ENCODE assay signal across 1 cellular context in the genomic region with DNA sequence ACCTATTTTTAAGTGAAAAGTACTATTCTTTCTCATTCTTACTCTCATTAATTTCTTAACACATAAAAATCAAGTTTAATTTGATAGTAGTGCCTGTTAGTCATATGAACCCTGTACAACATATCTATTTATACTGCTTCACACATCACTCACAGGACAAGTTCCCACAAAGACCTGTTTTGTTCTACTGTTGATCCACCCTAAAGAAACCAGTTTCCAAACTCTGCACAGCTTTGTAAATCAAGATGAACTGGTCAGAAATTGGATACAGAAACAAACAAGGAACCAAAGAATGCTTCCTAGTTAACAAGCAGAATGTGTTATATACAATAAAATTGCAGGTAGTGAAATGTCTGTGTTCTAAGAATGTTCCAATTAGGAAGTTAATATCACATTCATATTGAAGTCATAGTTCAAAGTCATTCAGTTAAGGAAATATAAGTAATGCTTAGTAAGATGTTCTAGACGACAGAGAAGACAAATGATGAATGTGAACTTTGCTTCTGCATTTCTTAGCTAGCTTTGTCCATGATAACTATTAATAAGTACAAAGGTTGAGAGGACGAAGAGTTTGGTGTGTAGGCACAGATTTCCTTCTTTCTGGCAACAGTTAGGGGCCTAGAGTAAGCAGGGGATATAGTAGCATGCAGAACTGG.
TF ChIP-seq lines count a peak whose summit lies in the region.

No MANE protein-coding gene starts in this region.

TF ChIP-seq in H1, 55 proteins besides CTCF, POLR2A, EP300 and RAD21:
- no peak for TF ChIP-seq RBBP5 (IDR thresholded peaks at IDR 0.05; ENCODE audit: borderline replicate concordance, low read depth, low read length)
- TF ChIP-seq PHF8 (conservative IDR thresholded peaks at IDR 0.05; ENCODE audit: low read depth, low read length): no peak
- no peak for TF ChIP-seq JUND (IDR thresholded peaks at IDR 0.05; ENCODE audit: low read length)
- no peak for TF ChIP-seq CHD2 (IDR thresholded peaks at IDR 0.05; ENCODE audit: low read length)
